ENCODE assay signal across 23 cellular contexts in genomic region chr4:100113732-100114131, GRCh38.
DNase-seq lines count a peak whose midpoint lies in the region; ATAC-seq and TF ChIP-seq lines count a peak whose summit lies in the region.
"Had no signal": no experiment of that assay in that cellular context is flagged by ENCODE, and none has a peak within 500 bp of the region (broad histone marks: within the 10 kb centered on the region; RNA-seq: fewer than 3 reads in every experiment).

No MANE protein-coding gene starts in this region.

- H3K4me1 ChIP-seq in HUES64 (ENCODE audit: insufficient read depth, low read length) (peaks cover 34% of the 10 kb centered on the region), vagina (no peaks in the 10 kb centered on the region)
- H3K4me1 ChIP-seq: A549, SJSA1 had no signal

- H3K4me3 ChIP-seq in HUES64 (ENCODE audit: low read length) (no peak overlapping the region; the same call in 1 of the 2 replicates), vagina (no peak overlapping the region)
- H3K4me3 ChIP-seq: A549, BLaER1, PC-9, SJSA1 had no signal

- H3K27me3 Mint-ChIP-seq in activated T-cell treated with anti-CD3 and anti-CD28 coated beads, Interleukin-2, amount 50 U/mL, for 72 hours (ENCODE audit: low read depth): peaks cover 4% of the 10 kb centered on the region

- H3K27me3 ChIP-seq in HUES64 (ENCODE audit: insufficient read depth, low read length) (no peaks in the 10 kb centered on the region), vagina (no peaks in the 10 kb centered on the region)
- H3K27me3 ChIP-seq: BLaER1, SJSA1 had no signal

- H3K36me3 ChIP-seq in HUES64 (ENCODE audit: insufficient read depth, low read length) (no peaks in the 10 kb centered on the region), vagina (no peaks in the 10 kb centered on the region)
- H3K36me3 ChIP-seq: BLaER1, SJSA1 had no signal

- 49% methylated on average over 2 of the region's 2 CpGs for WGBS in HUES64

- H3K27ac ChIP-seq in HUES64 (ENCODE audit: low read depth, low read length): peak overlapping the region; percentile 47; the same call in 1 of the 2 replicates
- no peak overlapping the region for H3K27ac ChIP-seq in vagina
- H3K27ac ChIP-seq: A549, BLaER1, PC-9, SJSA1 had no signal

- TF ChIP-seq CTCF in vagina (IDR thresholded peaks at IDR 0.05): no peak

- H3K4me3 Mint-ChIP-seq in activated T-cell treated with anti-CD3 and anti-CD28 coated beads, Interleukin-2, amount 50 U/mL, for 72 hours: no peak overlapping the region
- H3K4me3 Mint-ChIP-seq: CD8-positive, alpha-beta T cell had no signal

- H3K9me3 ChIP-seq in HUES64 (ENCODE audit: insufficient read depth, low read depth, low read length): no peaks in the 10 kb centered on the region
- no peaks in the 10 kb centered on the region for H3K9me3 ChIP-seq in vagina
- H3K9me3 ChIP-seq: A549, BLaER1, SJSA1 had no signal

- TF ChIP-seq POLR2A in vagina (IDR thresholded peaks at IDR 0.05): no peak

- no peak overlapping the region for H3K27ac Mint-ChIP-seq in activated T-cell treated with anti-CD3 and anti-CD28 coated beads, Interleukin-2, amount 50 U/mL, for 72 hours
- H3K27ac Mint-ChIP-seq: CD8-positive, alpha-beta T cell had no signal

- ATAC-seq in activated T-cell treated with anti-CD3 and anti-CD28 coated beads, Interleukin-2, amount 50 U/mL, for 72 hours (replicated peaks in 1 of 2): no peak
- ATAC-seq: A549; CD8-positive, alpha-beta T cell had no signal

- intact Hi-C loops in vagina (cut with DNase I): no loop called here

- H3K9me3 Mint-ChIP-seq in activated T-cell treated with anti-CD3 and anti-CD28 coated beads, Interleukin-2, amount 50 U/mL, for 72 hours: no peaks in the 10 kb centered on the region
- H3K9me3 Mint-ChIP-seq: CD8-positive, alpha-beta T cell had no signal

- H3K9ac ChIP-seq in HUES64 (ENCODE audit: low read depth, low read length): no peak overlapping the region
- H3K9ac ChIP-seq: BLaER1 had no signal

- DNase-seq in AML-193 (lab: John Stamatoyannopoulos, UW) (peak; percentile 37 to 41), SKM-1 treated with dmso at 0.1 percent for 144 hours (lab: John Stamatoyannopoulos, UW; ENCODE audit: unreplicated experiment) (peak; percentile 52), kidney tubule cell (ENCODE audit: low spot score) (peak; percentile 14), NCI-H146 (lab: John Stamatoyannopoulos, UW) (no peak), vagina (ENCODE audit: extremely low spot score in 2 of 2) (no peak), C1 segment of cervical spinal cord (lab: John Stamatoyannopoulos, UW) (no peak)
- DNase-seq in activated T-cell treated with anti-CD3 and anti-CD28 coated beads, Interleukin-2, amount 50 U/mL, for 72 hours: no peak
- DNase-seq: Calu3; CD8-positive, alpha-beta T cell; GF-D8; H7; IMR-90; MM.1S; NCI-H187; NCI-H2107; NCI-H2227 treated with DMSO at 0.1 percent for 48 hours; NCI-H510A treated with DMSO at 0.1 percent for 48 hours; NCI-H774; PC-9 had no signal

- peaks cover 7% of the 10 kb centered on the region for H3K4me1 Mint-ChIP-seq in activated T-cell treated with anti-CD3 and anti-CD28 coated beads, Interleukin-2, amount 50 U/mL, for 72 hours (ENCODE audit: low read depth)

- H3K36me3 Mint-ChIP-seq in activated T-cell treated with anti-CD3 and anti-CD28 coated beads, Interleukin-2, amount 50 U/mL, for 72 hours (ENCODE audit: insufficient read depth in 2 of 2): no peaks in the 10 kb centered on the region
- H3K36me3 Mint-ChIP-seq: CD8-positive, alpha-beta T cell had no signal

Comparison
In these comparisons a context has a peak if more than half of its experiments do, and no peak if none do; other contexts are left out.
1. DNase-seq: peak in AML-193 (2 of 2), SKM-1 treated with dmso at 0.1 percent for 144 hours (single experiment) and kidney tubule cell (single experiment); none in activated T-cell treated with anti-CD3 and anti-CD28 coated beads, Interleukin-2, amount 50 U/mL, for 72 hours (0 of 2), NCI-H146 (single experiment), vagina (0 of 2) and C1 segment of cervical spinal cord (0 of 14).